ENCODE assay signal across 8 cellular contexts in genomic region chr4:153465922-153466636, GRCh38. TPM values are rescaled to one million over a fixed set of nuclear protein-coding genes. Genes with fewer than 3 reads are reported as not detected.
DNase-seq lines count a peak whose midpoint lies in the region; ATAC-seq and TF ChIP-seq lines count a peak whose summit lies in the region.

TSS of gene TMEM131L (plus strand) at chr4:153466360. CDS start at chr4:153466398, 38 bp downstream.

- H3K4me3 Mint-ChIP-seq in activated T-helper 2 cell treated with anti-CD3 and anti-CD28 coated beads, Interferon-gamma antibody, Interleukin-2, Interleukin-4, amounts not matched to agents 10 μg/mL and 5 μg/mL and 100 μg/mL, durations not matched to agents 14 hours and 24 hours and 36 hours (ENCODE audit: low read depth), result peak within 1 kb of the TSS; percentile 82
- peak within 1 kb of the TSS; percentile 94 for H3K4me3 Mint-ChIP-seq in nephron progenitor cell

- H3K36me3 Mint-ChIP-seq in activated T-helper 2 cell treated with anti-CD3 and anti-CD28 coated beads, Interferon-gamma antibody, Interleukin-2, Interleukin-4, amounts not matched to agents 10 μg/mL and 5 μg/mL and 100 μg/mL, durations not matched to agents 14 hours and 24 hours and 36 hours (ENCODE audit: low read depth), result peaks cover 19% of the 10 kb centered on the region
- H3K36me3 Mint-ChIP-seq in nephron progenitor cell (ENCODE audit: low read depth), result peaks cover 2% of the 10 kb centered on the region

- no peaks in the 10 kb centered on the region for H3K36me3 ChIP-seq in HUES64 (ENCODE audit: insufficient read depth, low read length)
- H3K36me3 ChIP-seq in testis (ENCODE audit: low read depth, missing control alignments), result no peaks in the 10 kb centered on the region

- DNase-seq in Caki2 (ENCODE audit: low read depth), result peak; percentile 68
- DNase-seq in RKO (ENCODE audit: low spot score), result peak; percentile 77
- peak; percentile 66 for DNase-seq in activated T-helper 2 cell treated with anti-CD3 and anti-CD28 coated beads, Interferon-gamma antibody, Interleukin-2, Interleukin-4, amounts not matched to agents 10 μg/mL and 5 μg/mL and 100 μg/mL, durations not matched to agents 14 hours and 24 hours and 36 hours (ENCODE audit: low spot score)
- DNase-seq in fibroblast of the aortic adventitia (ENCODE audit: low read depth), result peak; percentile 51
- DNase-seq in nephron progenitor cell, result peak; percentile 78
- peak; percentile 68 for DNase-seq in testis

- H3K27ac Mint-ChIP-seq in activated T-helper 2 cell treated with anti-CD3 and anti-CD28 coated beads, Interferon-gamma antibody, Interleukin-2, Interleukin-4, amounts not matched to agents 10 μg/mL and 5 μg/mL and 100 μg/mL, durations not matched to agents 14 hours and 24 hours and 36 hours, result peak within 1 kb of the TSS; percentile 82
- H3K27ac Mint-ChIP-seq in nephron progenitor cell, result no peak within 1 kb of the TSS

- peaks cover 20% of the 10 kb centered on the region for H3K27me3 ChIP-seq in HUES64 (ENCODE audit: insufficient read depth, low read length)
- H3K27me3 ChIP-seq in testis, result no peaks in the 10 kb centered on the region

- no peaks in the 10 kb centered on the region for H3K9me3 Mint-ChIP-seq in activated T-helper 2 cell treated with anti-CD3 and anti-CD28 coated beads, Interferon-gamma antibody, Interleukin-2, Interleukin-4, amounts not matched to agents 10 μg/mL and 5 μg/mL and 100 μg/mL, durations not matched to agents 14 hours and 24 hours and 36 hours
- no peaks in the 10 kb centered on the region for H3K9me3 Mint-ChIP-seq in nephron progenitor cell

- peak within 1 kb of the TSS; percentile 91 for H3K9ac ChIP-seq in HUES64 (ENCODE audit: low read depth, low read length)

- H3K27ac ChIP-seq in HUES64 (ENCODE audit: low read depth, low read length) (peak within 1 kb of the TSS; percentile 66), testis (peak within 1 kb of the TSS; percentile 60 to 80)

- no peak for TF ChIP-seq POLR2A in testis (IDR thresholded peaks at IDR 0.05)

- H3K4me3 ChIP-seq in HUES64 (ENCODE audit: low read length), result peak within 1 kb of the TSS; percentile 98
- peak within 1 kb of the TSS; percentile 92 for H3K4me3 ChIP-seq in fibroblast of the aortic adventitia (ENCODE audit: low read depth, low read length)
- H3K4me3 ChIP-seq in testis, result peak within 1 kb of the TSS; percentile 79 to 80

- ATAC-seq in GM21423 (IDR thresholded peaks at IDR 0.05; ENCODE audit: unreplicated experiment), result peak; percentile 32

- intact Hi-C loops in activated T-helper 2 cell treated with anti-CD3 and anti-CD28 coated beads, Interferon-gamma antibody, Interleukin-2, Interleukin-4, amounts not matched to agents 10 μg/mL and 5 μg/mL and 100 μg/mL, durations not matched to agents 14 hours and 24 hours and 36 hours (cut with micrococcal nuclease), result loop anchor here (1.0 to 2.0 kb wide), 5 partner anchors 15 to 121 kb away; partner anchors contain the start of gene MND1
- intact Hi-C loops in testis (cut with DNase I; ENCODE audit: low total_unique reads), result no loop called here

- no peaks in the 10 kb centered on the region for H3K9me3 ChIP-seq in HUES64 (ENCODE audit: insufficient read depth, low read depth, low read length)
- H3K9me3 ChIP-seq in testis, result no peaks in the 10 kb centered on the region

- H3K4me1 Mint-ChIP-seq in activated T-helper 2 cell treated with anti-CD3 and anti-CD28 coated beads, Interferon-gamma antibody, Interleukin-2, Interleukin-4, amounts not matched to agents 10 μg/mL and 5 μg/mL and 100 μg/mL, durations not matched to agents 14 hours and 24 hours and 36 hours (ENCODE audit: low read depth), result peaks cover 51% of the 10 kb centered on the region
- H3K4me1 Mint-ChIP-seq in nephron progenitor cell, result peaks cover 47% of the 10 kb centered on the region

- in situ Hi-C loops in Caki2 (cut with HindIII; ENCODE audit: low pct_unique_long_range_greater_than_20kb, low sequenced_read_pairs), result no loop called here

- H3K4me1 ChIP-seq in HUES64 (ENCODE audit: insufficient read depth, low read length) (peaks cover 19% of the 10 kb centered on the region), testis (peaks cover 4% of the 10 kb centered on the region)

- peak; percentile 22 for TF ChIP-seq CTCF in fibroblast of the aortic adventitia (IDR thresholded peaks at IDR 0.05; ENCODE audit: insufficient read depth, low read length)
- no peak for TF ChIP-seq CTCF in nephron progenitor cell (IDR thresholded peaks at IDR 0.05)
- peak in 1 of 3 experiments; percentile 9 for TF ChIP-seq CTCF in testis (IDR thresholded peaks at IDR 0.05)

- WGBS in HUES64, result under 1% methylated on average over 86 of the region's 86 CpGs
- WGBS in testis, 2 donors, result 0 to 1% methylated on average over 11 to 62 of the region's 86 CpGs

- no peaks in the 10 kb centered on the region for H3K27me3 Mint-ChIP-seq in activated T-helper 2 cell treated with anti-CD3 and anti-CD28 coated beads, Interferon-gamma antibody, Interleukin-2, Interleukin-4, amounts not matched to agents 10 μg/mL and 5 μg/mL and 100 μg/mL, durations not matched to agents 14 hours and 24 hours and 36 hours (ENCODE audit: low read depth)
- H3K27me3 Mint-ChIP-seq in nephron progenitor cell (ENCODE audit: low read depth, poor library complexity), result peaks cover 35% of the 10 kb centered on the region

RNA-seq across cellular contexts. Expression of gene TMEM131L, which starts in this region (rescaled TPM):
- 2.4 and 6.0 TPM in 2 replicates for total RNA-seq in Caki2 (2014; rRNA removed; shearing (Covaris generic); ENCODE audit: low replicate concordance)
- polyA plus RNA-seq in HUES64 (2013, experiment 1 of 2), result 18.4 TPM
- 17.6 TPM for polyA plus RNA-seq in HUES64 (2013, experiment 2 of 2)
- 28.1 and 29.7 TPM in 2 replicates for total RNA-seq in activated T-helper 2 cell treated with anti-CD3 and anti-CD28 coated beads, Interferon-gamma antibody, Interleukin-2, Interleukin-4, amounts not matched to agents 10 μg/mL and 5 μg/mL and 100 μg/mL, durations not matched to agents 14 hours and 24 hours and 36 hours
- total RNA-seq in fibroblast of the aortic adventitia (ENCODE audit: low replicate concordance), result 8.7 and 10.8 TPM in 2 replicates
- total RNA-seq in testis, result 10 to 100 TPM; 12.6 to 15.0 TPM
- polyA plus RNA-seq in testis (ENCODE audit: insufficient read depth, low read depth, low replicate concordance), result 9.1 TPM

Comparison
In these comparisons a context has a peak if more than half of its experiments do, and no peak if none do; other contexts are left out.
1. Peak in every context shown above with its lines: DNase-seq, ATAC-seq, H3K4me3 ChIP-seq and H3K27ac ChIP-seq.